ENCODE assay signal across 20 cellular contexts in the genomic region with DNA sequence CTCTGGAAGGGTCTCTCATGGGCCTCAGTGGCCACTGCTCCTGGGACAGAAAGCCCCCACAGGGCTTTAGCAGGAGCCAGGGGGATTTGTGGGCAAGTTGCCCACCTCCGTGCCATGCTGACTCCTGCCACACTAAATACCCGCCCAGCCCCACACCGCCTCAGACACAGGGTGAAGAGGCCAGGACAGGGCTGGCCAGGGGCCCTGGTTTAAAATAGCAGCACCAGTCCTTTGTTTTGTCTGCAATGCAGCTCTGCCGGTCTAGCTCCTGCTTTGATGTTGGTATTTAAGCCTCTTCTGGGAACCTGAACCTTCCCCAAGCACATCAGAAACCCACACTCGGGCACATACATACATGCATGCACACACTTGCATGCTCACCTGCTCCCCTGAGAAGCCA. TPM values are rescaled to one million over a fixed set of nuclear protein-coding genes. Genes with fewer than 3 reads are reported as not detected.
DNase-seq lines count a peak whose midpoint lies in the region; ATAC-seq, FAIRE-seq and TF ChIP-seq lines count a peak whose summit lies in the region.
"Had no signal": no experiment of that assay in that cellular context is flagged by ENCODE, and none has a peak within 500 bp of the region (broad histone marks: within the 10 kb centered on the region; RNA-seq: fewer than 3 reads in every experiment).

No MANE protein-coding gene starts in this region.

- peaks cover 9% of the 10 kb centered on the region for H3K27me3 Mint-ChIP-seq in nephron progenitor cell (ENCODE audit: low read depth, poor library complexity)

- H3K36me3 Mint-ChIP-seq in nephron progenitor cell (ENCODE audit: low read depth): peaks cover 43% of the 10 kb centered on the region

- no peak overlapping the region for H4K12ac ChIP-seq in trophoblast cell (ENCODE audit: low read depth, low read length)

- H3K23ac ChIP-seq in trophoblast cell (ENCODE audit: low read length): no peak overlapping the region

- no peak overlapping the region for H4K8ac ChIP-seq in trophoblast cell (ENCODE audit: low read depth, low read length)

- TF ChIP-seq CTCF in nephron progenitor cell (IDR thresholded peaks at IDR 0.05): no peak

- H3K9me3 ChIP-seq in trophoblast cell (ENCODE audit: insufficient read depth, low read depth, low read length) (peaks cover 4% of the 10 kb centered on the region), small intestine (ENCODE audit: control insufficient read depth, low read depth) (no peaks in the 10 kb centered on the region)

- no peak overlapping the region for H3K14ac ChIP-seq in trophoblast cell (ENCODE audit: low read length)

- H3K27me3 ChIP-seq in trophoblast cell (ENCODE audit: insufficient read depth, low read length) (no peaks in the 10 kb centered on the region), small intestine (ENCODE audit: control insufficient read depth in 2 of 2, insufficient read depth in 2 of 2, low read length in 2 of 2) (no peaks in the 10 kb centered on the region)

- no peak overlapping the region for H3K27ac Mint-ChIP-seq in nephron progenitor cell
- H3K27ac Mint-ChIP-seq: CD8-positive, alpha-beta memory T cell had no signal

- H3K4me3 Mint-ChIP-seq in nephron progenitor cell: no peak overlapping the region
- H3K4me3 Mint-ChIP-seq: CD8-positive, alpha-beta memory T cell had no signal

- H3K9ac ChIP-seq in trophoblast cell (ENCODE audit: low read length): no peak overlapping the region
- H3K9ac ChIP-seq: BLaER1 treated with 17β-estradiol and CSF1 and Interleukin-3, amounts not matched to agents 10 nM and 100 nM had no signal

- ATAC-seq in Right ventricle myocardium superior (ENCODE audit: poor library complexity): peak; percentile 89
- ATAC-seq in left ventricle myocardium superior: peak; percentile 91

- H3K18ac ChIP-seq in trophoblast cell (ENCODE audit: low read length): no peak overlapping the region

- DNase-seq in Right ventricle myocardium superior: peak; percentile 70
- DNase-seq in cardiac septum (ENCODE audit: low spot score): no peak
- peak; percentile 75 for DNase-seq in left ventricle myocardium superior
- DNase-seq in trophoblast cell: peak in 1 of 2 donors; percentile 66
- no peak for DNase-seq in NCI-H1436 treated with DMSO at 0.1 percent for 48 hours (lab: John Stamatoyannopoulos, UW)
- DNase-seq in DMS79 (lab: John Stamatoyannopoulos, UW): no peak
- DNase-seq in small intestine: no peak
- no peak for DNase-seq in nephron progenitor cell
- DNase-seq: CD8-positive, alpha-beta memory T cell; DMS79 treated with DMSO at 0.1 percent for 48 hours; NCI-H1048; NCI-H2081 treated with DMSO at 0.1 percent for 48 hours; NCI-H510A treated with DMSO at 0.1 percent for 48 hours; NCI-H82; PC-9 had no signal

- H3K36me3 ChIP-seq in trophoblast cell (ENCODE audit: control insufficient read depth in 1 of 2, insufficient read depth in 2 of 2, low read length in 2 of 2): peaks cover 9 to 10% of the 10 kb centered on the region in 2 experiments
- no peaks in the 10 kb centered on the region for H3K36me3 ChIP-seq in small intestine (ENCODE audit: control insufficient read depth in 2 of 2, insufficient read depth in 2 of 2, low read length in 2 of 2)

- no peaks in the 10 kb centered on the region for H3K79me1 ChIP-seq in trophoblast cell (ENCODE audit: low read length)

- H2AK5ac ChIP-seq in trophoblast cell (ENCODE audit: low read length): no peak overlapping the region

- intact Hi-C loops in Right ventricle myocardium superior (cut with DNase I): no loop called here
- intact Hi-C loops in cardiac septum (cut with DNase I): no loop called here
- intact Hi-C loops in left ventricle myocardium superior (cut with micrococcal nuclease): no loop called here

- H2AFZ ChIP-seq in trophoblast cell (ENCODE audit: insufficient read depth, low read length, poor library complexity): no peak overlapping the region
- H2AFZ ChIP-seq: PC-9 had no signal

- FAIRE-seq in small intestine (lab: Jason Lieb, UNC): no peak
- FAIRE-seq: A204.1, D721Med, G401.6, H54 had no signal

- H3K27ac ChIP-seq in trophoblast cell (ENCODE audit: low read depth, low read length): no peak overlapping the region
- H3K27ac ChIP-seq in small intestine (ENCODE audit: low read depth in 1 of 2, low read length in 1 of 2): no peak overlapping the region
- H3K27ac ChIP-seq: BLaER1 treated with 17β-estradiol and CSF1 and Interleukin-3, amounts not matched to agents 10 nM and 100 nM; PC-9 had no signal

- H3K4me2 ChIP-seq in trophoblast cell (ENCODE audit: low read length): no peak overlapping the region
- H3K4me2 ChIP-seq: BLaER1 treated with 17β-estradiol and CSF1 and Interleukin-3, amounts not matched to agents 10 nM and 100 nM; PC-9 had no signal

- H2BK120ac ChIP-seq in trophoblast cell (ENCODE audit: insufficient read depth, low read length, poor library complexity): no peak overlapping the region

- WGBS in trophoblast cell (ENCODE audit: extremely low coverage, insufficient coverage, insufficient read length): no CpG with 5 or more reads among the region's 5 CpGs
- 88 to 95% (median 92%) methylated on average over 5 of the region's 5 CpGs for WGBS in small intestine, 3 donors

- no peak overlapping the region for H2BK12ac ChIP-seq in trophoblast cell (ENCODE audit: low read length)

- H3K4me3 ChIP-seq in trophoblast cell (ENCODE audit: low read depth, low read length): no peak overlapping the region
- H3K4me3 ChIP-seq in small intestine (ENCODE audit: low read depth in 1 of 2, low read length in 2 of 2): no peak overlapping the region
- H3K4me3 ChIP-seq: BLaER1 treated with 17β-estradiol and CSF1 and Interleukin-3, amounts not matched to agents 10 nM and 100 nM; PC-9 had no signal

- H3K9me3 Mint-ChIP-seq in nephron progenitor cell: peaks cover 20% of the 10 kb centered on the region

- H3K4ac ChIP-seq in trophoblast cell (ENCODE audit: low read depth, low read length): no peak overlapping the region

- peaks cover 22% of the 10 kb centered on the region for H3K4me1 Mint-ChIP-seq in nephron progenitor cell
- H3K4me1 Mint-ChIP-seq: CD8-positive, alpha-beta memory T cell had no signal

- H2BK5ac ChIP-seq in trophoblast cell (ENCODE audit: low read depth, low read length, poor library complexity): peak overlapping the region; percentile 15

- H3K79me2 ChIP-seq in trophoblast cell (ENCODE audit: control insufficient read depth, insufficient read depth, low read length, poor library complexity): no peaks in the 10 kb centered on the region

- peak overlapping the region; percentile 4 for H4K91ac ChIP-seq in trophoblast cell (ENCODE audit: low read depth, low read length)

- H3K4me1 ChIP-seq in trophoblast cell (ENCODE audit: control insufficient read depth in 1 of 2, insufficient read depth in 2 of 2, low read length in 2 of 2) (peaks cover 8 to 9% of the 10 kb centered on the region in 2 experiments), small intestine (ENCODE audit: control insufficient read depth in 2 of 2, insufficient read depth in 1 of 2, low read depth in 1 of 2, low read length in 1 of 2) (peaks cover 0 to 3% of the 10 kb centered on the region in 2 donors)

RNA-seq across cellular contexts. Expression of gene TNRC18, which starts 14.4 kb away (rescaled TPM):
- 29.5 TPM for total RNA-seq in Right ventricle myocardium superior
- total RNA-seq in cardiac septum: 40.5 TPM
- 29.5 TPM for total RNA-seq in left ventricle myocardium superior
- 39.0 and 39.9 TPM in 2 replicates for polyA plus RNA-seq in trophoblast cell (2013)
- polyA plus RNA-seq in small intestine: 10 to 100 TPM in 2 of 3 donors, 1 to 10 TPM in 1; 5.4 to 43.0 (median 15.4) TPM

Comparison
In these comparisons a context has a peak if more than half of its experiments do, and no peak if none do; other contexts are left out.
1. DNase-seq: peak in Right ventricle myocardium superior (single experiment) and left ventricle myocardium superior (single experiment); none in cardiac septum (single experiment), NCI-H1436 treated with DMSO at 0.1 percent for 48 hours (single experiment), DMS79 (single experiment), small intestine (single experiment) and nephron progenitor cell (single experiment).